6 cellular contexts compared by ENCODE assay signal in genomic region chr22:19143967-19144400, GRCh38. TPM values are rescaled to one million over a fixed set of nuclear protein-coding genes. Genes with fewer than 3 reads are reported as not detected.
A peak's percentile ranks its signal among the peaks of the same experiment; 100 is the strongest.
DNase-seq lines count a peak whose midpoint lies in the region; ATAC-seq and TF ChIP-seq lines count a peak whose summit lies in the region.

No MANE protein-coding gene starts in this region.

- no peak for ATAC-seq in GM19467 (IDR thresholded peaks at IDR 0.05; ENCODE audit: unreplicated experiment)

- H3K4me1 ChIP-seq in SJCRH30: no peaks in the 10 kb centered on the region

- peaks cover 2% of the 10 kb centered on the region for H3K36me3 ChIP-seq in SJCRH30

- peaks cover 11% of the 10 kb centered on the region for H3K36me3 Mint-ChIP-seq in stimulated activated naive CD8-positive, alpha-beta T cell treated with anti-CD3 and anti-CD28 coated beads, Interleukin-15, Interleukin-2, amounts not matched to agents 100 ng/mL and 50 ng/mL, for 24 hours (ENCODE audit: low read depth)

- DNase-seq in SJCRH30: peak in 1 of 2 experiments; percentile 20
- peak in 1 of 2 donors; percentile 56 for DNase-seq in foreskin fibroblast
- no peak for DNase-seq in GOT3 (lab: John Stamatoyannopoulos, UW)

- peaks cover 14% of the 10 kb centered on the region for H3K4me1 Mint-ChIP-seq in stimulated activated naive CD8-positive, alpha-beta T cell treated with anti-CD3 and anti-CD28 coated beads, Interleukin-15, Interleukin-2, amounts not matched to agents 100 ng/mL and 50 ng/mL, for 24 hours (ENCODE audit: low read depth)

- H3K27ac ChIP-seq in SJCRH30: peak overlapping the region; percentile 1; the same call in 1 of the 2 replicates

- no peaks in the 10 kb centered on the region for H3K27me3 ChIP-seq in SJCRH30

- no peaks in the 10 kb centered on the region for H3K9me3 Mint-ChIP-seq in stimulated activated naive CD8-positive, alpha-beta T cell treated with anti-CD3 and anti-CD28 coated beads, Interleukin-15, Interleukin-2, amounts not matched to agents 100 ng/mL and 50 ng/mL, for 24 hours

- no peaks in the 10 kb centered on the region for H3K9me3 ChIP-seq in SJCRH30 (replicated peaks)

- H3K4me3 ChIP-seq in GM12875 (ENCODE audit: low read depth, low read length) (peak overlapping the region; percentile 85), SJCRH30 (peak overlapping the region; percentile 74), foreskin fibroblast (ENCODE audit: low read depth in 1 of 2, low read length in 2 of 2) (peak overlapping the region; percentile 97 to 99)

- peak overlapping the region; percentile 83 for H3K27ac Mint-ChIP-seq in stimulated activated naive CD8-positive, alpha-beta T cell treated with anti-CD3 and anti-CD28 coated beads, Interleukin-15, Interleukin-2, amounts not matched to agents 100 ng/mL and 50 ng/mL, for 24 hours

- H3K4me3 Mint-ChIP-seq in stimulated activated naive CD8-positive, alpha-beta T cell treated with anti-CD3 and anti-CD28 coated beads, Interleukin-15, Interleukin-2, amounts not matched to agents 100 ng/mL and 50 ng/mL, for 24 hours: peak overlapping the region; percentile 89

- H3K27me3 Mint-ChIP-seq in stimulated activated naive CD8-positive, alpha-beta T cell treated with anti-CD3 and anti-CD28 coated beads, Interleukin-15, Interleukin-2, amounts not matched to agents 100 ng/mL and 50 ng/mL, for 24 hours: peaks cover 16% of the 10 kb centered on the region

- TF ChIP-seq CTCF in GM12875 (IDR thresholded peaks at IDR 0.05; ENCODE audit: borderline replicate concordance, insufficient read depth, low read depth, low read length) (no peak), foreskin fibroblast (IDR thresholded peaks at IDR 0.05; ENCODE audit: low read depth, low read length) (no peak)

RNA-seq across cellular contexts. Expression of gene ESS2, which starts 0.5 kb away (rescaled TPM):
- 10.4 and 12.0 TPM in 2 replicates for total RNA-seq in SJCRH30 (2014; rRNA removed; shearing (Covaris generic))

RNA-seq across cellular contexts. Expression of gene GSC2, which starts 6.1 kb away (rescaled TPM):
- not detected in 2 replicates for total RNA-seq in SJCRH30 (2014; rRNA removed; shearing (Covaris generic))

RNA-seq across cellular contexts. Expression of gene TSSK2, which starts 12.9 kb away (rescaled TPM):
- not detected in 2 replicates for total RNA-seq in SJCRH30 (2014; rRNA removed; shearing (Covaris generic))

RNA-seq across cellular contexts. Expression of gene DGCR2, which starts 21.8 kb away (rescaled TPM):
- 27.6 and 29.3 TPM in 2 replicates for total RNA-seq in SJCRH30 (2014; rRNA removed; shearing (Covaris generic))

RNA-seq across cellular contexts. Expression of gene SLC25A1, which starts 34.6 kb away (rescaled TPM):
- 34.5 and 38.7 TPM in 2 replicates for total RNA-seq in SJCRH30 (2014; rRNA removed; shearing (Covaris generic))
